8 cellular contexts compared by ENCODE assay signal in genomic region chr10:132443605-132443997, GRCh38. TPM values are rescaled to one million over a fixed set of nuclear protein-coding genes. Genes with fewer than 3 reads are reported as not detected.
DNase-seq lines count a peak whose midpoint lies in the region; ATAC-seq and TF ChIP-seq lines count a peak whose summit lies in the region.

No MANE protein-coding gene starts in this region.

- H3K4me1 ChIP-seq in Loucy (ENCODE audit: insufficient read depth, low read length, poor library complexity, severe bottlenecking), result peaks cover 75% of the 10 kb centered on the region

- H3K79me2 ChIP-seq in Loucy (ENCODE audit: insufficient read depth, low read length), result no peaks in the 10 kb centered on the region

- H3K9me2 ChIP-seq in Loucy (replicated peaks; ENCODE audit: low read depth, low read length), result no peaks in the 10 kb centered on the region

- no peaks in the 10 kb centered on the region for H4K20me1 ChIP-seq in Loucy (ENCODE audit: insufficient read depth, low read length, poor library complexity, severe bottlenecking)

- DNase-seq in GDM1 (lab: John Stamatoyannopoulos, UW), result peak; percentile 66
- DNase-seq in activated CD4-positive, alpha-beta T cell treated with anti-CD3 and anti-CD28 coated beads, Interleukin-2, amount 50 U/mL, for 4 hours, result peak; percentile 69
- DNase-seq in epithelial cell of proximal tubule (ENCODE audit: low read depth), result no peak
- DNase-seq in stimulated activated CD4-positive, alpha-beta T cell treated with anti-CD3 and anti-CD28 coated beads, Interleukin-4, amount 100 ng/mL, for 48 hours (ENCODE audit: low read depth in 2 of 2), result peak; percentile 64 to 67
- no peak for DNase-seq in NCI-H1417 treated with DMSO at 0.1 percent for 48 hours (lab: John Stamatoyannopoulos, UW)

- no peak overlapping the region for H2AFZ ChIP-seq in Loucy (ENCODE audit: low read length)

- peak overlapping the region; percentile 64 for H3K4me2 ChIP-seq in Loucy (ENCODE audit: low read depth, low read length, poor library complexity, severe bottlenecking)

- H3K36me3 ChIP-seq in Loucy (ENCODE audit: insufficient read depth, low read length), result no peaks in the 10 kb centered on the region

- 0 out of 2 replicates have a peak, but pooled peaks cover 5% of the 10 kb centered on the region for H3F3A ChIP-seq in Loucy (ENCODE audit: low read depth)

- peak; percentile 63 for TF ChIP-seq CTCF in Loucy (conservative IDR thresholded peaks at IDR 0.05; ENCODE audit: low read length)
- peak; percentile 47 for TF ChIP-seq CTCF in epithelial cell of proximal tubule (conservative IDR thresholded peaks at IDR 0.05; ENCODE audit: low read depth, low read length)

- no peaks in the 10 kb centered on the region for H3K9me3 ChIP-seq in Loucy (ENCODE audit: insufficient read depth, low read depth, low read length)

- no peaks in the 10 kb centered on the region for H3K27me3 ChIP-seq in Loucy (ENCODE audit: insufficient read depth, low read length, poor library complexity, severe bottlenecking)

- H3K4me3 ChIP-seq in Loucy (ENCODE audit: low read length, poor library complexity, severe bottlenecking) (no peak overlapping the region), epithelial cell of proximal tubule (ENCODE audit: low read depth, low read length) (no peak overlapping the region)

- no peak for ATAC-seq in GM18873 (IDR thresholded peaks at IDR 0.05; ENCODE audit: low FRiP score, unreplicated experiment)
- ATAC-seq in GM21515 (IDR thresholded peaks at IDR 0.05; ENCODE audit: unreplicated experiment), result no peak

- H3K9ac ChIP-seq in Loucy (ENCODE audit: low read depth, low read length, poor library complexity, severe bottlenecking), result peak overlapping the region; percentile 89

RNA-seq across cellular contexts. Expression of gene PWWP2B, which starts 46.6 kb away (rescaled TPM):
- total RNA-seq in epithelial cell of proximal tubule, result 11.0 and 14.9 TPM in 2 replicates

Comparison
In these comparisons a context has a peak if more than half of its experiments do, and no peak if none do; other contexts are left out.
1. DNase-seq: peak in GDM1 (single experiment), activated CD4-positive, alpha-beta T cell treated with anti-CD3 and anti-CD28 coated beads, Interleukin-2, amount 50 U/mL, for 4 hours (2 of 2) and stimulated activated CD4-positive, alpha-beta T cell treated with anti-CD3 and anti-CD28 coated beads, Interleukin-4, amount 100 ng/mL, for 48 hours (2 of 2); none in epithelial cell of proximal tubule (single experiment) and NCI-H1417 treated with DMSO at 0.1 percent for 48 hours (single experiment).